In the genomic region with DNA sequence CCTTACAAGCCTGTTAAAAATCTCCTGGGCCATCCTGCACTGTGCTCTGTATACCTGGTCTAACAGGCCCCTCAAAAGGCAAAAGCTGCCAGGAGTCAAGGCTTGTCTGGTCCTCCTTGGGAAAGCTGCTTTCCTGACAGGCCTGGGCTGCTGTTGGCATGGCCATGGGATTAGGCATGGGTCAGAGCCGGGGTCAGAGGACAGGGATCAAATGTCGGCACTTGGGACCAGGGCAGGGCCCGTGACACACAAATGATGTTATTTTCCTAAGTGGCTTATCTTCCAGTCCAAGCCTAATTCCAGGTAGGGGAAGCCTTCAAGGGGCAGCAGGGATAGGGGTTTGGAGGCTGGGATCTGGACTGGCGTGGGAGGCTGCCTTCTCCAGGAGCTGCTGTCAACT, we compare ENCODE assay signal across 24 cellular contexts.
A peak's percentile ranks its signal among the peaks of the same experiment; 100 is the strongest.
DNase-seq lines count a peak whose midpoint lies in the region; FAIRE-seq and TF ChIP-seq lines count a peak whose summit lies in the region.
"Had no signal": no experiment of that assay in that cellular context is flagged by ENCODE, and none has a peak within 500 bp of the region (broad histone marks: within the 10 kb centered on the region; RNA-seq: fewer than 3 reads in every experiment).

No MANE protein-coding gene starts in this region.

- FAIRE-seq in H54 (lab: Jason Lieb, UNC): no peak
- FAIRE-seq: A549, D721Med, GM12878, GM12892, GM18507 had no signal

- no peak overlapping the region for H2AFZ ChIP-seq in neural progenitor cell (replicated peaks)

- TF ChIP-seq POLR2A in H54 (IDR thresholded peaks at IDR 0.05; ENCODE audit: low read depth, low read length): no peak

- H3K27me3 ChIP-seq in neural progenitor cell: no peaks in the 10 kb centered on the region
- H3K27me3 ChIP-seq: BLaER1 treated with 17β-estradiol and CSF1 and Interleukin-3, amounts not matched to agents 10 nM and 100 nM had no signal

- no peak overlapping the region for H3K9ac ChIP-seq in neural progenitor cell
- H3K9ac ChIP-seq: BLaER1 treated with 17β-estradiol and CSF1 and Interleukin-3, amounts not matched to agents 10 nM and 100 nM had no signal

- H3K27ac ChIP-seq in neural progenitor cell: no peak overlapping the region
- H3K27ac ChIP-seq: 22Rv1; A549; BLaER1 treated with 17β-estradiol and CSF1 and Interleukin-3, amounts not matched to agents 10 nM and 100 nM; C4-2B had no signal

- H3K27ac Mint-ChIP-seq in glutamatergic neuron (ENCODE audit: unreplicated experiment) (no peak overlapping the region), neural progenitor cell (peak overlapping the region; percentile 39)
- H3K27ac Mint-ChIP-seq: B cell; CD4-positive, alpha-beta T cell; CD8-positive, alpha-beta T cell had no signal

- no peaks in the 10 kb centered on the region for H3K9me3 ChIP-seq in neural progenitor cell (ENCODE audit: low read depth)
- H3K9me3 ChIP-seq: A549; BLaER1 treated with 17β-estradiol and CSF1 and Interleukin-3, amounts not matched to agents 10 nM and 100 nM; Caco-2 had no signal

- H3K36me3 Mint-ChIP-seq in glutamatergic neuron (ENCODE audit: unreplicated experiment): no peaks in the 10 kb centered on the region
- H3K36me3 Mint-ChIP-seq in neural progenitor cell: no peaks in the 10 kb centered on the region
- H3K36me3 Mint-ChIP-seq: CD8-positive, alpha-beta T cell had no signal

- H3K4me2 ChIP-seq in neural progenitor cell: no peak overlapping the region
- H3K4me2 ChIP-seq: A549 had no signal

- peaks cover 7% of the 10 kb centered on the region for H3K4me1 Mint-ChIP-seq in glutamatergic neuron (ENCODE audit: low read depth, unreplicated experiment)
- peaks cover 42% of the 10 kb centered on the region for H3K4me1 Mint-ChIP-seq in neural progenitor cell
- H3K4me1 Mint-ChIP-seq: B cell had no signal

- H4K20me1 ChIP-seq in neural progenitor cell (ENCODE audit: low read depth): peaks cover 4% of the 10 kb centered on the region
- H4K20me1 ChIP-seq: BLaER1 treated with 17β-estradiol and CSF1 and Interleukin-3, amounts not matched to agents 10 nM and 100 nM had no signal

- H3K4me1 ChIP-seq in neural progenitor cell: peaks cover 64% of the 10 kb centered on the region
- H3K4me1 ChIP-seq: A549, Caco-2 had no signal

- H3K9me3 Mint-ChIP-seq in glutamatergic neuron (ENCODE audit: unreplicated experiment) (peaks cover 1% of the 10 kb centered on the region), neural progenitor cell (no peaks in the 10 kb centered on the region)
- H3K9me3 Mint-ChIP-seq: CD4-positive, alpha-beta T cell; CD8-positive, alpha-beta T cell had no signal

- H3K4me3 Mint-ChIP-seq in glutamatergic neuron (ENCODE audit: unreplicated experiment) (no peak overlapping the region), neural progenitor cell (peak overlapping the region; percentile 47)
- H3K4me3 Mint-ChIP-seq: B cell; CD4-positive, alpha-beta T cell; CD8-positive, alpha-beta T cell had no signal

- no peaks in the 10 kb centered on the region for H3K36me3 ChIP-seq in neural progenitor cell
- H3K36me3 ChIP-seq: BLaER1 treated with 17β-estradiol and CSF1 and Interleukin-3, amounts not matched to agents 10 nM and 100 nM had no signal

- peak; percentile 43 for DNase-seq in NCI-H82 (lab: John Stamatoyannopoulos, UW)
- no peak for DNase-seq in NCI-H82 treated with DMSO at 0.1 percent for 48 hours (lab: John Stamatoyannopoulos, UW; ENCODE audit: unreplicated experiment)
- peak; percentile 41 for DNase-seq in glutamatergic neuron
- peak; percentile 40 for DNase-seq in neural progenitor cell (ENCODE audit: low spot score)
- DNase-seq in DMS79 (lab: John Stamatoyannopoulos, UW): no peak
- DNase-seq in effector CD4-positive, alpha-beta T cell: no peak
- DNase-seq in H54 (ENCODE audit: insufficient read length, low spot score): no peak
- DNase-seq: AML-193; Caco-2; Calu3; CD4-positive, alpha-beta T cell; CD8-positive, alpha-beta T cell; DND-41; EL; GDM1 had no signal

- TF ChIP-seq CTCF in glutamatergic neuron (IDR thresholded peaks at IDR 0.05; ENCODE audit: partially characterized antibody, unreplicated experiment) (no peak), neural progenitor cell (IDR thresholded peaks at IDR 0.05) (no peak)

- H3K27me3 Mint-ChIP-seq in glutamatergic neuron (ENCODE audit: unreplicated experiment) (peaks cover 5% of the 10 kb centered on the region), neural progenitor cell (ENCODE audit: insufficient read depth, low read depth) (peaks cover 9% of the 10 kb centered on the region)

- H3K4me3 ChIP-seq in neural progenitor cell: no peak overlapping the region
- H3K4me3 ChIP-seq: A549; BLaER1 treated with 17β-estradiol and CSF1 and Interleukin-3, amounts not matched to agents 10 nM and 100 nM; GM12878 had no signal

- H3F3A ChIP-seq in neural progenitor cell (ENCODE audit: low read depth): peaks cover 26% of the 10 kb centered on the region

- H3K79me2 ChIP-seq in neural progenitor cell (ENCODE audit: low read depth): no peaks in the 10 kb centered on the region

Comparison
In these comparisons a context has a peak if more than half of its experiments do, and no peak if none do; other contexts are left out.
1. DNase-seq: peak in NCI-H82 (single experiment), glutamatergic neuron (single experiment) and neural progenitor cell (single experiment); none in NCI-H82 treated with DMSO at 0.1 percent for 48 hours (single experiment), DMS79 (single experiment), effector CD4-positive, alpha-beta T cell (single experiment) and H54 (single experiment).